11 cellular contexts compared by ENCODE assay signal in genomic region chr9:134328341-134328840, GRCh38. TPM values are rescaled to one million over a fixed set of nuclear protein-coding genes. Genes with fewer than 3 reads are reported as not detected.
DNase-seq lines count a peak whose midpoint lies in the region; ATAC-seq and TF ChIP-seq lines count a peak whose summit lies in the region.
"Had no signal": no experiment of that assay in that cellular context is flagged by ENCODE, and none has a peak within 500 bp of the region (broad histone marks: within the 10 kb centered on the region; RNA-seq: fewer than 3 reads in every experiment).

No MANE protein-coding gene starts in this region.

- intact Hi-C loops in uterus (cut with DNase I; ENCODE audit: low total_unique reads), result loop anchor here (10.0 kb wide), 1 partner anchor 76 kb away; no protein-coding TSS in a partner anchor

- POLR2A ChIA-PET in SK-N-SH (lab: Yijun Ruan, JAX), result interaction anchor here (1.5 kb wide), 1 partner anchor 22 kb away, joined by 7 read pairs; no protein-coding TSS in a partner anchor

- H3K27ac Mint-ChIP-seq in endothelial cell (ENCODE audit: unreplicated experiment) (no peak overlapping the region), mesothelial cell of epicardium (peak overlapping the region; percentile 16)

- peaks cover 5% of the 10 kb centered on the region for H3K27me3 Mint-ChIP-seq in endothelial cell (ENCODE audit: unreplicated experiment)
- no peaks in the 10 kb centered on the region for H3K27me3 Mint-ChIP-seq in mesothelial cell of epicardium (ENCODE audit: low read depth)

- 88% methylated on average over 13 of the region's 16 CpGs for WGBS in SK-N-SH (ENCODE audit: low lambda C conversion rate)

- no peak overlapping the region for H2AFZ ChIP-seq in SK-N-SH (ENCODE audit: low read depth)

- no peaks in the 10 kb centered on the region for H3K36me3 ChIP-seq in SK-N-SH (replicated peaks in 1 of 2; ENCODE audit: control insufficient read depth in 1 of 2, insufficient read depth in 2 of 2, low read length in 1 of 2)
- H3K36me3 ChIP-seq in uterus, result no peaks in the 10 kb centered on the region

- DNase-seq in SK-N-SH (no peak), endothelial cell (ENCODE audit: low spot score) (no peak), mesothelial cell of epicardium (ENCODE audit: low spot score in 2 of 2, unreplicated experiment in 2 of 2) (no peak), uterus (no peak), SK-N-DZ (ENCODE audit: low spot score) (no peak), NCI-H446 (lab: John Stamatoyannopoulos, UW) (no peak)
- DNase-seq: ACHN; NCI-H774; stimulated activated CD4-positive, alpha-beta T cell treated with anti-CD3 and anti-CD28 coated beads, Interleukin-2, amount 100 ng/mL, for 24 hours had no signal

- H3K9me3 ChIP-seq in SK-N-SH (no peaks in the 10 kb centered on the region), uterus (no peaks in the 10 kb centered on the region)

- H3K4me1 Mint-ChIP-seq in endothelial cell (ENCODE audit: unreplicated experiment) (peaks cover 16% of the 10 kb centered on the region), mesothelial cell of epicardium (peaks cover 34% of the 10 kb centered on the region)

- H3K4me1 ChIP-seq in SK-N-SH (ENCODE audit: control insufficient read depth in 1 of 2, insufficient read depth in 2 of 2, low read depth in 1 of 2, low read length in 1 of 2), result peaks cover 35 to 71% of the 10 kb centered on the region in 2 experiments; a peak in 3 of 4 replicates
- peaks cover 2 to 32% of the 10 kb centered on the region in 2 donors for H3K4me1 ChIP-seq in uterus

- TF ChIP-seq CTCF in SK-N-SH (IDR thresholded peaks at IDR 0.05), result no peak
- no peak for TF ChIP-seq CTCF in endothelial cell (IDR thresholded peaks at IDR 0.05; ENCODE audit: unreplicated experiment)
- TF ChIP-seq CTCF in mesothelial cell of epicardium (IDR thresholded peaks at IDR 0.05; ENCODE audit: unreplicated experiment), result no peak
- TF ChIP-seq CTCF in uterus (IDR thresholded peaks at IDR 0.05), result no peak

- H3K9me3 Mint-ChIP-seq in endothelial cell (ENCODE audit: unreplicated experiment) (no peaks in the 10 kb centered on the region), mesothelial cell of epicardium (no peaks in the 10 kb centered on the region)

- TF ChIP-seq POLR2A in uterus (IDR thresholded peaks at IDR 0.05), result no peak

- CTCF ChIA-PET in SK-N-SH (lab: Yijun Ruan, JAX), result interaction anchor here (0.8 to 5.5 kb wide), 5 partner anchors 34 to 158 kb away, joined by 3 to 32 read pairs (median 4); no protein-coding TSS in a partner anchor

- peak overlapping the region in 1 of 2 experiments; percentile 91; a peak in 1 of 4 replicates for H3K4me3 ChIP-seq in SK-N-SH (ENCODE audit: low read depth in 2 of 2, low read length in 1 of 2)
- peak overlapping the region; percentile 74 to 95 for H3K4me3 ChIP-seq in uterus

- no peak for TF ChIP-seq EP300 in SK-N-SH (IDR thresholded peaks at IDR 0.05; ENCODE audit: borderline replicate concordance in 1 of 2, low read depth in 1 of 2, low read length in 1 of 2)

- ATAC-seq in SK-N-SH treated with all-trans-retinoic acid at 6 μM for 48 hours, result no peak
- ATAC-seq in GM21447 (IDR thresholded peaks at IDR 0.05; ENCODE audit: unreplicated experiment), result no peak

- peaks cover 65% of the 10 kb centered on the region for H3K79me2 ChIP-seq in SK-N-SH (ENCODE audit: insufficient read depth)

- H3K9me2 ChIP-seq in SK-N-SH, result no peaks in the 10 kb centered on the region

- H3K9ac ChIP-seq in SK-N-SH, result peak overlapping the region; percentile 73; the same call in 1 of the 2 replicates

- H3K27me3 ChIP-seq in SK-N-SH (ENCODE audit: insufficient read depth), result no peaks in the 10 kb centered on the region
- no peaks in the 10 kb centered on the region for H3K27me3 ChIP-seq in uterus

- TF ChIP-seq RAD21 in SK-N-SH (IDR thresholded peaks at IDR 0.05; ENCODE audit: low read length), result no peak

- peak overlapping the region; percentile 99 for H3K4me2 ChIP-seq in SK-N-SH

- H4K20me1 ChIP-seq in SK-N-SH (ENCODE audit: insufficient read depth), result peaks cover 65% of the 10 kb centered on the region

- peak overlapping the region; percentile 65 for H3K4me3 Mint-ChIP-seq in endothelial cell (ENCODE audit: unreplicated experiment)
- H3K4me3 Mint-ChIP-seq in mesothelial cell of epicardium, result peak overlapping the region; percentile 74

- H3K27ac ChIP-seq in SK-N-SH (ENCODE audit: low read depth in 2 of 2, low read length in 1 of 2), result no peak overlapping the region
- peak overlapping the region; percentile 76 to 91 for H3K27ac ChIP-seq in uterus

- H3K36me3 Mint-ChIP-seq in endothelial cell (ENCODE audit: low read depth, unreplicated experiment) (no peaks in the 10 kb centered on the region), mesothelial cell of epicardium (no peaks in the 10 kb centered on the region)

- H3F3A ChIP-seq in SK-N-SH (replicated peaks; ENCODE audit: insufficient read depth), result no peaks in the 10 kb centered on the region

TF ChIP-seq in SK-N-SH, 30 proteins besides CTCF, POLR2A, EP300 and RAD21 (continues in another document):
- TF ChIP-seq FOXJ3 (CRISPR knock-in tag; IDR thresholded peaks at IDR 0.05) (no peak), SIN3A (IDR thresholded peaks at IDR 0.05; ENCODE audit: borderline replicate concordance, low read depth, low read length) (no peak), EZH2phosphoT487 (IDR thresholded peaks at IDR 0.05; ENCODE audit: borderline replicate concordance, low read depth) (no peak), NFIC (IDR thresholded peaks at IDR 0.05; ENCODE audit: borderline replicate concordance) (no peak), CHD2 (IDR thresholded peaks at IDR 0.05; ENCODE audit: low read length, partially characterized antibody) (no peak), RFX5 (IDR thresholded peaks at IDR 0.05; ENCODE audit: low read length) (no peak), SMC3 (IDR thresholded peaks at IDR 0.05; ENCODE audit: low read depth, low read length) (no peak), MAX (IDR thresholded peaks at IDR 0.05; ENCODE audit: low read depth) (no peak), TEAD4 (IDR thresholded peaks at IDR 0.05; ENCODE audit: borderline replicate concordance, insufficient read depth) (no peak), RCOR1 (IDR thresholded peaks at IDR 0.05; ENCODE audit: low read length) (no peak), FOSL2 (IDR thresholded peaks at IDR 0.05; ENCODE audit: borderline replicate concordance, low read depth) (no peak), JUND (IDR thresholded peaks at IDR 0.05) (no peak), USF2 (IDR thresholded peaks at IDR 0.05; ENCODE audit: borderline replicate concordance, low read depth, low read length) (no peak), NRF1 (IDR thresholded peaks at IDR 0.05; ENCODE audit: low read depth, low read length) (no peak), TCF12 (IDR thresholded peaks at IDR 0.05) (no peak)

TF ChIP-seq in SK-N-SH treated with all-trans-retinoic acid at 6 μM for 48 hours, 23 proteins besides CTCF, POLR2A, EP300 and RAD21 (continues in another document):
- TF ChIP-seq ZNF8 (CRISPR knock-in tag; IDR thresholded peaks at IDR 0.05) (no peak), RARB (CRISPR knock-in tag; IDR thresholded peaks at IDR 0.05) (no peak), POU6F1 (CRISPR knock-in tag; IDR thresholded peaks at IDR 0.05; ENCODE audit: borderline replicate concordance, low read depth) (no peak), BACH2 (CRISPR knock-in tag; IDR thresholded peaks at IDR 0.05; ENCODE audit: borderline replicate concordance) (no peak), OSR1 (CRISPR knock-in tag; IDR thresholded peaks at IDR 0.05) (no peak), CSDC2 (CRISPR knock-in tag; IDR thresholded peaks at IDR 0.05) (no peak), CREB5 (CRISPR knock-in tag; IDR thresholded peaks at IDR 0.05; ENCODE audit: low read depth) (no peak), ARNTL (CRISPR knock-in tag; IDR thresholded peaks at IDR 0.05; ENCODE audit: borderline replicate concordance, low read depth) (no peak), ISL1 (CRISPR knock-in tag; IDR thresholded peaks at IDR 0.05) (no peak)

RNA-seq across cellular contexts. Expression of gene RXRA, which starts 2.1 kb away (rescaled TPM):
- polyA plus RNA-seq in SK-N-SH (2012; rRNA removed), result 5.2 and 7.6 TPM in 2 replicates
- polyA plus RNA-seq in SK-N-SH (2012; cell fraction: cytosol; rRNA removed), result 3.4 and 5.5 TPM in 2 replicates
- 8.0 and 8.8 TPM in 2 replicates for polyA plus RNA-seq in SK-N-SH (2012; cell fraction: nucleus; rRNA removed)
- total RNA-seq in endothelial cell (ENCODE audit: unreplicated experiment) (83.3 TPM), mesothelial cell of epicardium (43.7 to 46.0 TPM (median 45.0 TPM) in 3 replicates), uterus (10 to 100 TPM; 17.1 to 84.6 (median 24.0) TPM)
- 4.3 and 5.7 TPM in 2 replicates for polyA plus RNA-seq in SK-N-DZ (2014; cell fraction: cytosol; rRNA removed)
- 3.2 and 3.3 TPM in 2 replicates for polyA plus RNA-seq in SK-N-DZ (2014; cell fraction: nucleus; rRNA removed)

Comparison
In these comparisons a context has a peak if more than half of its experiments do, and no peak if none do; other contexts are left out.
1. H3K27ac ChIP-seq: peak in uterus (2 of 2); none in SK-N-SH (0 of 2).